11 cellular contexts compared by ENCODE assay signal in genomic region chr10:85642421-85643170, GRCh38.
DNase-seq lines count a peak whose midpoint lies in the region; ATAC-seq and TF ChIP-seq lines count a peak whose summit lies in the region.
"Had no signal": no experiment of that assay in that cellular context is flagged by ENCODE, and none has a peak within 500 bp of the region (broad histone marks: within the 10 kb centered on the region; RNA-seq: fewer than 3 reads in every experiment).

No MANE protein-coding gene starts in this region.

- POLR2A ChIA-PET in Panc1 (lab: Charles Lee) = interaction anchor here (0.6 kb wide), 2 partner anchors 49 to 159 kb away, joined by 3 read pairs; no protein-coding TSS in a partner anchor
- POLR2A ChIA-PET in activated CD4-positive, alpha-beta memory T cell treated with anti-CD3 and anti-CD28 coated beads for 36 hours (lab: Charles Lee) = no interaction called here

- no peak overlapping the region for H3K27ac Mint-ChIP-seq in activated CD4-positive, alpha-beta memory T cell treated with anti-CD3 and anti-CD28 coated beads for 36 hours
- H3K27ac Mint-ChIP-seq: neural progenitor cell had no signal

- no peaks in the 10 kb centered on the region for H3K36me3 Mint-ChIP-seq in activated CD4-positive, alpha-beta memory T cell treated with anti-CD3 and anti-CD28 coated beads for 36 hours
- H3K36me3 Mint-ChIP-seq: neural progenitor cell had no signal

- H3K4me3 ChIP-seq in Panc1 (ENCODE audit: low read depth in 2 of 2, low read length in 2 of 2) (peak overlapping the region in 1 of 2 experiments; percentile 35; a peak in 2 of 4 replicates), tibial artery (no peak overlapping the region)
- H3K4me3 ChIP-seq: neural progenitor cell had no signal

- CTCF ChIA-PET in Panc1 (lab: Charles Lee) = interaction anchor here (0.7 kb wide), 1 partner anchor 47 kb away, joined by 3 read pairs; no protein-coding TSS in a partner anchor
- CTCF ChIA-PET in activated CD4-positive, alpha-beta memory T cell treated with anti-CD3 and anti-CD28 coated beads for 36 hours (lab: Charles Lee) = no interaction called here

- ATAC-seq in Panc1 = peak; percentile 90

- BruUV-seq in Panc1 (replicated peaks; lab: Mats Ljungman, UMichigan) = no TSS peak

- H3K36me3 ChIP-seq in Panc1 (ENCODE audit: control insufficient read depth, insufficient read depth, low read length) (no peaks in the 10 kb centered on the region), tibial artery (no peaks in the 10 kb centered on the region)
- H3K36me3 ChIP-seq: neural progenitor cell had no signal

- DNase-seq in HK-2 (ENCODE audit: unreplicated experiment) (peak; percentile 48), Panc1 (ENCODE audit: low read depth, low spot score) (peak; percentile 96), glomerular endothelial cell (ENCODE audit: extremely low read depth, low read depth, low spot score) (peak; percentile 18), tibial artery (peak in 1 of 2 donors; percentile 47), COR-L47 (lab: John Stamatoyannopoulos, UW) (no peak), NCI-H524 (lab: John Stamatoyannopoulos, UW) (no peak), ecto neural progenitor cell (ENCODE audit: low spot score) (no peak)
- DNase-seq in activated CD4-positive, alpha-beta memory T cell treated with anti-CD3 and anti-CD28 coated beads for 36 hours = no peak
- DNase-seq: NK-92 treated with Interleukin-12 subunit alpha and Interleukin-12 subunit beta, amount 100 ng/mL, for 24 hours; stimulated activated CD8-positive, alpha-beta memory T cell treated with anti-CD3 and anti-CD28 coated beads, Interleukin-4, amount 100 ng/mL, for 48 hours had no signal

- no peak overlapping the region for H3K4me3 Mint-ChIP-seq in activated CD4-positive, alpha-beta memory T cell treated with anti-CD3 and anti-CD28 coated beads for 36 hours
- H3K4me3 Mint-ChIP-seq: neural progenitor cell had no signal

- peaks cover 43% of the 10 kb centered on the region for H3K4me1 ChIP-seq in Panc1 (ENCODE audit: control insufficient read depth, insufficient read depth, low read length)
- peaks cover 0 to 21% (median 18%) of the 10 kb centered on the region in 4 donors for H3K4me1 ChIP-seq in tibial artery
- H3K4me1 ChIP-seq: neural progenitor cell had no signal

- H3K27me3 ChIP-seq in Panc1 (ENCODE audit: control insufficient read depth, insufficient read depth, low read length) (no peaks in the 10 kb centered on the region), tibial artery (no peaks in the 10 kb centered on the region)
- H3K27me3 ChIP-seq: neural progenitor cell had no signal

- in situ Hi-C loops in Panc1 (cut with HindIII; ENCODE audit: low pct_unique_long_range_greater_than_20kb, low sequenced_read_pairs) = no loop called here

- no peak for TF ChIP-seq CTCF in Panc1 (IDR thresholded peaks at IDR 0.05)
- no peak for TF ChIP-seq CTCF in tibial artery (IDR thresholded peaks at IDR 0.05)

- no peaks in the 10 kb centered on the region for H3K27me3 Mint-ChIP-seq in activated CD4-positive, alpha-beta memory T cell treated with anti-CD3 and anti-CD28 coated beads for 36 hours

- intact Hi-C loops in Panc1 (cut with micrococcal nuclease; ENCODE audit: unreplicated experiment) = no loop called here
- intact Hi-C loops in tibial artery (cut with DNase I; ENCODE audit: low total_unique reads) = no loop called here
- intact Hi-C loops in activated CD4-positive, alpha-beta memory T cell treated with anti-CD3 and anti-CD28 coated beads for 36 hours (cut with micrococcal nuclease) = no loop called here

- H3K27ac ChIP-seq in Panc1 (ENCODE audit: low read length) (peak overlapping the region; percentile 99), tibial artery (peak overlapping the region; percentile 23 to 48)
- H3K27ac ChIP-seq: neural progenitor cell had no signal

- no peaks in the 10 kb centered on the region for H3K4me1 Mint-ChIP-seq in activated CD4-positive, alpha-beta memory T cell treated with anti-CD3 and anti-CD28 coated beads for 36 hours (ENCODE audit: low read depth)

- no peaks in the 10 kb centered on the region for H3K9me3 Mint-ChIP-seq in activated CD4-positive, alpha-beta memory T cell treated with anti-CD3 and anti-CD28 coated beads for 36 hours

- H3K9me3 ChIP-seq in Panc1 (ENCODE audit: control insufficient read depth, insufficient read depth, low read depth, low read length) (peaks cover 5% of the 10 kb centered on the region; the same call in 1 of the 2 replicates), tibial artery (no peaks in the 10 kb centered on the region)

Comparison
In these comparisons a context has a peak if more than half of its experiments do, and no peak if none do; other contexts are left out.
1. DNase-seq: peak in HK-2 (single experiment), Panc1 (single experiment) and glomerular endothelial cell (single experiment); none in activated CD4-positive, alpha-beta memory T cell treated with anti-CD3 and anti-CD28 coated beads for 36 hours (single experiment), COR-L47 (single experiment), NCI-H524 (0 of 2) and ecto neural progenitor cell (single experiment).